ENCODE assay signal across 1 cellular context in genomic region chr9:95724253-95724991, GRCh38.
TF ChIP-seq lines count a peak whose summit lies in the region.

No MANE protein-coding gene starts in this region.

TF ChIP-seq in HepG2, 621 proteins besides CTCF, POLR2A, EP300 and RAD21 (continued from another document and continues in another):
- TF ChIP-seq ZNF710 (CRISPR knock-in tag; IDR thresholded peaks at IDR 0.05; ENCODE audit: borderline replicate concordance): peak; percentile 90; the same call in 1 of the 2 replicates
- TF ChIP-seq ZNF20 (CRISPR knock-in tag; IDR thresholded peaks at IDR 0.05): no peak
- no peak for TF ChIP-seq ZNF687 (CRISPR knock-in tag; IDR thresholded peaks at IDR 0.05)
- no peak for TF ChIP-seq ZMAT3 (CRISPR knock-in tag; conservative IDR thresholded peaks at IDR 0.05)
- no peak for TF ChIP-seq ZNF746 (CRISPR knock-in tag; IDR thresholded peaks at IDR 0.05)
- TF ChIP-seq SNAI1 (CRISPR knock-in tag; IDR thresholded peaks at IDR 0.05; ENCODE audit: borderline replicate concordance): no peak
- no peak for TF ChIP-seq ZNF407 (CRISPR knock-in tag; IDR thresholded peaks at IDR 0.05; ENCODE audit: not compliant biosample characterization)
- TF ChIP-seq ZNF569 (CRISPR knock-in tag; IDR thresholded peaks at IDR 0.05; ENCODE audit: borderline replicate concordance): no peak
- TF ChIP-seq GATA4 (IDR thresholded peaks at IDR 0.05; ENCODE audit: borderline replicate concordance, low read depth): peak; percentile 70; the same call in 1 of the 2 replicates
- TF ChIP-seq HNRNPL (IDR thresholded peaks at IDR 0.05; ENCODE audit: low read depth, low read length): no peak
- TF ChIP-seq NR2F6 (IDR thresholded peaks at IDR 0.05): peak; percentile 73
- TF ChIP-seq NR2F6 (CRISPR knock-in tag; IDR thresholded peaks at IDR 0.05): peak; percentile 74; the same call in 1 of the 2 replicates
- TF ChIP-seq ZNF547 (CRISPR knock-in tag; IDR thresholded peaks at IDR 0.05): no peak
- no peak for TF ChIP-seq ZBTB38 (CRISPR knock-in tag; IDR thresholded peaks at IDR 0.05)
- no peak for TF ChIP-seq HNF1A (IDR thresholded peaks at IDR 0.05; ENCODE audit: low read depth)
- TF ChIP-seq HNF1A (CRISPR knock-in tag; IDR thresholded peaks at IDR 0.05; ENCODE audit: borderline replicate concordance): peak; percentile 48; the same call in 1 of the 2 replicates
- TF ChIP-seq HDAC2 (CRISPR knock-in tag; IDR thresholded peaks at IDR 0.05): peak; percentile 49; the same call in 1 of the 2 replicates
- no peak for TF ChIP-seq RNF2 (conservative IDR thresholded peaks at IDR 0.05; ENCODE audit: low read depth)
- no peak for TF ChIP-seq ZNF280D (CRISPR knock-in tag; IDR thresholded peaks at IDR 0.05)
- no peak for TF ChIP-seq HOXA7 (CRISPR knock-in tag; IDR thresholded peaks at IDR 0.05)
- no peak for TF ChIP-seq ZNF543 (CRISPR knock-in tag; IDR thresholded peaks at IDR 0.05)
- no peak for TF ChIP-seq BRCA1 (CRISPR knock-in tag; IDR thresholded peaks at IDR 0.05)
- no peak for TF ChIP-seq CREBL2 (CRISPR knock-in tag; IDR thresholded peaks at IDR 0.05; ENCODE audit: borderline replicate concordance)
- TF ChIP-seq ZNF879 (CRISPR knock-in tag; IDR thresholded peaks at IDR 0.05): no peak
- TF ChIP-seq NR0B2 (CRISPR knock-in tag; IDR thresholded peaks at IDR 0.05): no peak
